8 cellular contexts compared by ENCODE assay signal in the genomic region with DNA sequence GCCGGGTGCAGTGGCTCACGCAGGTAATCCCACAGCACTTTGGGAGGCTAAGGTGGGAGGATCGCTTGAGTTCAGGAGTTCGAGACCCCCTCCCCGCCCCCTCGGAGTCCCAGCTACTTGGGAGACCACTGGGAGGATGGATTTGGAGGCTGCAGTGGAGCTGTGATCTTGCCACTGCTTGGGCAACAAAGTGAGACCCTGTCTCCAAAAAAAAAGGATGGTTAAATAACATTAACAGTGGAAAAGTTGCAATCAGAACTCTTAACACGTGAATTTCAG. TPM values are rescaled to one million over a fixed set of nuclear protein-coding genes. Genes with fewer than 3 reads are reported as not detected.
DNase-seq lines count a peak whose midpoint lies in the region; ATAC-seq and TF ChIP-seq lines count a peak whose summit lies in the region.

No MANE protein-coding gene starts in this region.

- TF ChIP-seq POLR2A in esophagus muscularis mucosa (IDR thresholded peaks at IDR 0.05; ENCODE audit: low read depth) = no peak

- TF ChIP-seq EP300 in esophagus muscularis mucosa (IDR thresholded peaks at IDR 0.05) = no peak

- H3K27ac ChIP-seq in DOHH2 (ENCODE audit: low read depth, low read length) (peak overlapping the region; percentile 71), RWPE2 (ENCODE audit: poor library complexity, severe bottlenecking) (peak overlapping the region; percentile 95), esophagus muscularis mucosa (replicated peaks in 1 of 4) (peak overlapping the region; percentile 95 to 98 (median 96)), psoas muscle (peak overlapping the region; percentile 97)

- peak overlapping the region; percentile 70 for H3K4me2 ChIP-seq in DOHH2 (ENCODE audit: low read length)

- H3F3A ChIP-seq in DOHH2 (ENCODE audit: control insufficient read depth, insufficient read depth) = no peaks in the 10 kb centered on the region

- no peaks in the 10 kb centered on the region for H3K9me2 ChIP-seq in DOHH2 (replicated peaks; ENCODE audit: control insufficient read depth, low read length)

- H3K4me3 ChIP-seq in DOHH2 (ENCODE audit: low read length) = peak overlapping the region; percentile 85
- H3K4me3 ChIP-seq in RWPE2 (ENCODE audit: severe bottlenecking) = peak overlapping the region; percentile 75
- H3K4me3 ChIP-seq in esophagus muscularis mucosa = peak overlapping the region; percentile 69 to 83 (median 72)
- H3K4me3 ChIP-seq in psoas muscle = peak overlapping the region; percentile 73

- peaks cover 59% of the 10 kb centered on the region for H3K79me2 ChIP-seq in DOHH2 (ENCODE audit: control insufficient read depth, low read length)

- H3K4me1 ChIP-seq in DOHH2 (ENCODE audit: control insufficient read depth, low read length) = peaks cover 35% of the 10 kb centered on the region
- peaks cover 17% of the 10 kb centered on the region for H3K4me1 ChIP-seq in RWPE2 (ENCODE audit: insufficient read depth, poor library complexity, severe bottlenecking)
- peaks cover 35 to 54% (median 48%) of the 10 kb centered on the region in 4 donors for H3K4me1 ChIP-seq in esophagus muscularis mucosa
- H3K4me1 ChIP-seq in psoas muscle = peaks cover 37% of the 10 kb centered on the region

- peaks cover 13% of the 10 kb centered on the region for H3K36me3 ChIP-seq in DOHH2 (ENCODE audit: control insufficient read depth, low read length)
- peaks cover 46% of the 10 kb centered on the region for H3K36me3 ChIP-seq in RWPE2 (ENCODE audit: low read depth)
- H3K36me3 ChIP-seq in esophagus muscularis mucosa = peaks cover 0 to 20% (median 14%) of the 10 kb centered on the region in 4 donors
- H3K36me3 ChIP-seq in psoas muscle (ENCODE audit: insufficient read depth in 1 of 2, low read depth in 1 of 2) = peaks cover 2 to 43% of the 10 kb centered on the region in 2 donors

- no peaks in the 10 kb centered on the region for H4K20me1 ChIP-seq in DOHH2 (ENCODE audit: control insufficient read depth, insufficient read depth, low read depth, low read length)

- TF ChIP-seq CTCF in DOHH2 (IDR thresholded peaks at IDR 0.05; ENCODE audit: low read depth, low read length, poor library complexity, severe bottlenecking) (no peak), RWPE2 (IDR thresholded peaks at IDR 0.05; ENCODE audit: poor library complexity, severe bottlenecking) (no peak), esophagus muscularis mucosa (IDR thresholded peaks at IDR 0.05) (no peak), psoas muscle (IDR thresholded peaks at IDR 0.05) (no peak)

- no peaks in the 10 kb centered on the region for H3K9me3 ChIP-seq in DOHH2 (ENCODE audit: control insufficient read depth, insufficient read depth, low read length)
- H3K9me3 ChIP-seq in RWPE2 (ENCODE audit: severe bottlenecking) = no peaks in the 10 kb centered on the region
- H3K9me3 ChIP-seq in esophagus muscularis mucosa = no peaks in the 10 kb centered on the region
- no peaks in the 10 kb centered on the region for H3K9me3 ChIP-seq in psoas muscle

- H3K27me3 ChIP-seq in DOHH2 (ENCODE audit: control insufficient read depth, low read length) (no peaks in the 10 kb centered on the region), RWPE2 (ENCODE audit: insufficient read depth, poor library complexity, severe bottlenecking) (no peaks in the 10 kb centered on the region), esophagus muscularis mucosa (no peaks in the 10 kb centered on the region), psoas muscle (ENCODE audit: insufficient read depth in 3 of 3, low read length in 2 of 3) (no peaks in the 10 kb centered on the region)

- intact Hi-C loops in esophagus muscularis mucosa (cut with DNase I) (loop anchor here (10.0 kb wide), 1 partner anchor 200 kb away; no protein-coding TSS in a partner anchor), psoas muscle (cut with DNase I) (loop anchor here (5.0 to 10.0 kb wide), 3 partner anchors 113 to 210 kb away; no protein-coding TSS in a partner anchor)

- ATAC-seq in RWPE2 (ENCODE audit: low read depth) = no peak
- ATAC-seq in psoas muscle = no peak
- ATAC-seq in GM21381 (IDR thresholded peaks at IDR 0.05; ENCODE audit: unreplicated experiment) = no peak

- 53% methylated on average over 7 of the region's 7 CpGs for WGBS in esophagus muscularis mucosa
- whole genome bisulfite sequencing in psoas muscle, 3 donors = 22 to 32% (median 28%) methylated on average over 7 of the region's 7 CpGs

- DNase-seq in RWPE2 (ENCODE audit: low spot score) = no peak
- DNase-seq in esophagus muscularis mucosa (ENCODE audit: extremely low spot score) = no peak
- DNase-seq in psoas muscle = peak in 1 of 2 donors; percentile 46
- no peak for DNase-seq in NCI-H2227 (lab: John Stamatoyannopoulos, UW; ENCODE audit: unreplicated experiment)
- no peak for DNase-seq in activated gamma-delta T cell treated with Interleukin-2 at 50 U/mL for 16 hours
- DNase-seq in NCI-H146 treated with DMSO at 0.1 percent for 48 hours (lab: John Stamatoyannopoulos, UW; ENCODE audit: unreplicated experiment) = no peak

RNA-seq across cellular contexts. Expression of a gene that starts 1.4 kb away (rescaled TPM):
- total RNA-seq in esophagus muscularis mucosa = 10 to 100 TPM; 40.7 to 57.5 (median 47.7) TPM
- 10 to 100 TPM; 17.6 to 30.4 (median 26.2) TPM for total RNA-seq in psoas muscle
- polyA plus RNA-seq in psoas muscle = 10 to 100 TPM; 16.4 to 30.9 (median 22.0) TPM

RNA-seq across cellular contexts. Expression of a gene that starts 1.6 kb away (rescaled TPM):
- total RNA-seq in esophagus muscularis mucosa (10 to 100 TPM; 12.2 to 22.7 (median 17.7) TPM), psoas muscle (10 to 100 TPM; 20.3 to 37.7 (median 24.2) TPM)
- 10 to 100 TPM in 1 of 3 donors, 1 to 10 TPM in 2; 4.9 to 11.4 (median 9.9) TPM for polyA plus RNA-seq in psoas muscle
